ENCODE assay signal across 8 cellular contexts in the genomic region with DNA sequence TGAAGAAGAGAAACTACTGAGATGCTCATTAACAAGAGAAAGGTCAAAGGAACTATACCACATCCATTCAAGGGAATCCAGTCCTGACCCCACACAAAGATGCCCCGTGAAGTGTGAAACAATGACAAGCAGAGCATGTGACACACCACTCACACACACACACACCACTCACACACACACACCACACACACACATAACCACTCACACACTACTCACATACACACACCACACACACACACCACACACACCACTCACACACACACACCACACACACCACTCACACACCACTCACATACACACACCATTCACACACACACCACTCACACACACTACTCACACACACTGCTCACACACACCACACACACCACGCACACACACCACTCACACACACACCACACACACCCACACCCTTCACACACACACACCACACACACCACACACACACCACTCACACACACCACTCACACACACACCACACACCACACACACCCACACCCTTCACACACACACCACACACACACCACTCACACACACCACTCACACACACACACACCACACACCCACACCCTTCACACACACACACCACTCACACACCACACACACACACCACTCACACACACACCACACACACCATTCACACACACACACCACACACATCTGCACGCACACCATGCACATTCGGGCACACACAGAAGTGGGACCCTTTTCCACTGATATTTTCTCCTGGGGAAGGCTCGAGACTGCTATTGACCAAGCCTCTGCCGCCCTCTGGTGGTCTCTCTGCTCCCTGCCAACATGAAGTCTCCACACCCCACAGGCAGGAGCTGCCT. TPM values are rescaled to one million over a fixed set of nuclear protein-coding genes. Genes with fewer than 3 reads are reported as not detected.
DNase-seq lines count a peak whose midpoint lies in the region; ATAC-seq and TF ChIP-seq lines count a peak whose summit lies in the region.

No MANE protein-coding gene starts in this region.

- no peak overlapping the region for H3K4me3 ChIP-seq in Peyer's patch

- peak overlapping the region in 2 of 3 experiments; percentile 50 to 54 for H3K27ac Mint-ChIP-seq in nephron
- peak overlapping the region; percentile 42 for H3K27ac Mint-ChIP-seq in stimulated activated naive B cell treated with anti-CD40 and anti-IgM and Interleukin-4, amounts not matched to agents 10 μg/mL and 1 μg/mL and 100 μg/mL, for 72 hours

- no peak for TF ChIP-seq POLR2A in Peyer's patch (IDR thresholded peaks at IDR 0.05)

- H3K27me3 Mint-ChIP-seq in nephron (ENCODE audit: low read depth), result peaks cover 8% of the 10 kb centered on the region
- no peaks in the 10 kb centered on the region for H3K27me3 Mint-ChIP-seq in stimulated activated naive B cell treated with anti-CD40 and anti-IgM and Interleukin-4, amounts not matched to agents 10 μg/mL and 1 μg/mL and 100 μg/mL, for 72 hours

- no peak overlapping the region for H3K27ac ChIP-seq in Peyer's patch

- no peaks in the 10 kb centered on the region for H3K4me1 ChIP-seq in Peyer's patch

- peaks cover 0 to 30% (median 0%) of the 10 kb centered on the region in 3 donors for H3K36me3 ChIP-seq in Peyer's patch

- DNase-seq in COLO829 (ENCODE audit: low spot score) (peak; percentile 83), Peyer's patch (peak; percentile 88 to 94 (median 90)), fibroblast of gingiva (ENCODE audit: low read depth) (peak; percentile 63)
- peak; percentile 86 for DNase-seq in activated T-cell treated with anti-CD3 and anti-CD28 coated beads, Interleukin-2, amount 50 U/mL, for 1 hour
- DNase-seq in stimulated activated naive B cell treated with anti-CD40 and anti-IgM and Interleukin-4, amounts not matched to agents 10 μg/mL and 1 μg/mL and 100 μg/mL, for 72 hours, result peak; percentile 49

- peak; percentile 96 for TF ChIP-seq RAD21 in Ishikawa (IDR thresholded peaks at IDR 0.05; ENCODE audit: low read depth)

- peak; percentile 91 to 97 for ATAC-seq in stimulated activated naive B cell treated with anti-CD40 and anti-IgM and Interleukin-4, amounts not matched to agents 10 μg/mL and 1 μg/mL and 100 μg/mL, for 72 hours (replicated peaks)
- ATAC-seq in HG03520 (IDR thresholded peaks at IDR 0.05; ENCODE audit: unreplicated experiment), result no peak

- H3K4me1 Mint-ChIP-seq in nephron, result peaks cover 26% of the 10 kb centered on the region
- H3K4me1 Mint-ChIP-seq in stimulated activated naive B cell treated with anti-CD40 and anti-IgM and Interleukin-4, amounts not matched to agents 10 μg/mL and 1 μg/mL and 100 μg/mL, for 72 hours, result peaks cover 9 to 13% of the 10 kb centered on the region in 2 donors

- H3K9me3 ChIP-seq in Peyer's patch, result no peaks in the 10 kb centered on the region

- peak; percentile 84 to 93 (median 90) for TF ChIP-seq CTCF in Peyer's patch (IDR thresholded peaks at IDR 0.05)
- peak; percentile 75 to 80 (median 77) for TF ChIP-seq CTCF in nephron (IDR thresholded peaks at IDR 0.05; ENCODE audit: unreplicated experiment in 3 of 3)

- H3K27me3 ChIP-seq in Peyer's patch, result no peaks in the 10 kb centered on the region

- H3K4me3 Mint-ChIP-seq in nephron, result peak overlapping the region in 1 of 3 experiments; percentile 39
- H3K4me3 Mint-ChIP-seq in stimulated activated naive B cell treated with anti-CD40 and anti-IgM and Interleukin-4, amounts not matched to agents 10 μg/mL and 1 μg/mL and 100 μg/mL, for 72 hours, result peak overlapping the region in 1 of 2 donors; percentile 1

- TF ChIP-seq EP300 in Ishikawa (IDR thresholded peaks at IDR 0.05; ENCODE audit: borderline replicate concordance), result no peak

- peaks cover 32% of the 10 kb centered on the region for H3K36me3 Mint-ChIP-seq in nephron (ENCODE audit: low read depth)
- peaks cover 37 to 46% of the 10 kb centered on the region in 2 donors for H3K36me3 Mint-ChIP-seq in stimulated activated naive B cell treated with anti-CD40 and anti-IgM and Interleukin-4, amounts not matched to agents 10 μg/mL and 1 μg/mL and 100 μg/mL, for 72 hours

- no peaks in the 10 kb centered on the region for H3K9me3 Mint-ChIP-seq in nephron
- peaks cover 3 to 4% of the 10 kb centered on the region in 2 donors for H3K9me3 Mint-ChIP-seq in stimulated activated naive B cell treated with anti-CD40 and anti-IgM and Interleukin-4, amounts not matched to agents 10 μg/mL and 1 μg/mL and 100 μg/mL, for 72 hours

TF ChIP-seq in Ishikawa, 13 proteins besides CTCF, POLR2A, EP300 and RAD21:
- TF ChIP-seq FOXM1 (IDR thresholded peaks at IDR 0.05; ENCODE audit: borderline replicate concordance, low read depth) (no peak), NFIC (IDR thresholded peaks at IDR 0.05) (no peak), CREB1 (IDR thresholded peaks at IDR 0.05; ENCODE audit: low read depth) (no peak), EGR1 (IDR thresholded peaks at IDR 0.05) (no peak), YY1 (IDR thresholded peaks at IDR 0.05; ENCODE audit: low read depth) (no peak), MAX (IDR thresholded peaks at IDR 0.05) (no peak), USF1 (IDR thresholded peaks at IDR 0.05) (no peak), TAF1 (IDR thresholded peaks at IDR 0.05; ENCODE audit: low read depth) (no peak), CEBPB (IDR thresholded peaks at IDR 0.05) (no peak), TEAD4 (IDR thresholded peaks at IDR 0.05) (no peak), TCF12 (IDR thresholded peaks at IDR 0.05; ENCODE audit: low read depth) (no peak), ZBTB7A (IDR thresholded peaks at IDR 0.05; ENCODE audit: low read depth) (no peak)
- TF ChIP-seq, protein P1, sequence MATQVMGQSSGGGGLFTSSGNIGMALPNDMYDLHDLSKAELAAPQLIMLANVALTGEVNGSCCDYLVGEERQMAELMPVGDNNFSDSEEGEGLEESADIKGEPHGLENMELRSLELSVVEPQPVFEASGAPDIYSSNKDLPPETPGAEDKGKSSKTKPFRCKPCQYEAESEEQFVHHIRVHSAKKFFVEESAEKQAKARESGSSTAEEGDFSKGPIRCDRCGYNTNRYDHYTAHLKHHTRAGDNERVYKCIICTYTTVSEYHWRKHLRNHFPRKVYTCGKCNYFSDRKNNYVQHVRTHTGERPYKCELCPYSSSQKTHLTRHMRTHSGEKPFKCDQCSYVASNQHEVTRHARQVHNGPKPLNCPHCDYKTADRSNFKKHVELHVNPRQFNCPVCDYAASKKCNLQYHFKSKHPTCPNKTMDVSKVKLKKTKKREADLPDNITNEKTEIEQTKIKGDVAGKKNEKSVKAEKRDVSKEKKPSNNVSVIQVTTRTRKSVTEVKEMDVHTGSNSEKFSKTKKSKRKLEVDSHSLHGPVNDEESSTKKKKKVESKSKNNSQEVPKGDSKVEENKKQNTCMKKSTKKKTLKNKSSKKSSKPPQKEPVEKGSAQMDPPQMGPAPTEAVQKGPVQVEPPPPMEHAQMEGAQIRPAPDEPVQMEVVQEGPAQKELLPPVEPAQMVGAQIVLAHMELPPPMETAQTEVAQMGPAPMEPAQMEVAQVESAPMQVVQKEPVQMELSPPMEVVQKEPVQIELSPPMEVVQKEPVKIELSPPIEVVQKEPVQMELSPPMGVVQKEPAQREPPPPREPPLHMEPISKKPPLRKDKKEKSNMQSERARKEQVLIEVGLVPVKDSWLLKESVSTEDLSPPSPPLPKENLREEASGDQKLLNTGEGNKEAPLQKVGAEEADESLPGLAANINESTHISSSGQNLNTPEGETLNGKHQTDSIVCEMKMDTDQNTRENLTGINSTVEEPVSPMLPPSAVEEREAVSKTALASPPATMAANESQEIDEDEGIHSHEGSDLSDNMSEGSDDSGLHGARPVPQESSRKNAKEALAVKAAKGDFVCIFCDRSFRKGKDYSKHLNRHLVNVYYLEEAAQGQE (IDR thresholded peaks at IDR 0.05; ENCODE audit: low read depth), result no peak
TF ChIP-seq in Ishikawa: peak in this region for 0.

RNA-seq across cellular contexts. Expression of gene COMT, which starts 32.0 kb away (rescaled TPM):
- total RNA-seq in Peyer's patch, result 100 to 1,000 TPM in 3 of 4 donors, 10 to 100 TPM in 1; 89.1 to 149 (median 138) TPM

RNA-seq across cellular contexts. Expression of gene TXNRD2, which starts 32.1 kb away (rescaled TPM):
- 10 to 100 TPM; 24.7 to 29.8 (median 27.2) TPM for total RNA-seq in Peyer's patch

RNA-seq across cellular contexts. Expression of gene GNB1L, which starts 54.9 kb away (rescaled TPM):
- 1 to 10 TPM; 3.1 to 6.6 (median 4.9) TPM for total RNA-seq in Peyer's patch

RNA-seq across cellular contexts. Expression of gene RTL10, which starts 54.9 kb away (rescaled TPM):
- total RNA-seq in Peyer's patch, result 10 to 100 TPM in 3 of 4 donors, 1 to 10 TPM in 1; 2.5 to 26.1 (median 22.8) TPM
